In the genomic region with DNA sequence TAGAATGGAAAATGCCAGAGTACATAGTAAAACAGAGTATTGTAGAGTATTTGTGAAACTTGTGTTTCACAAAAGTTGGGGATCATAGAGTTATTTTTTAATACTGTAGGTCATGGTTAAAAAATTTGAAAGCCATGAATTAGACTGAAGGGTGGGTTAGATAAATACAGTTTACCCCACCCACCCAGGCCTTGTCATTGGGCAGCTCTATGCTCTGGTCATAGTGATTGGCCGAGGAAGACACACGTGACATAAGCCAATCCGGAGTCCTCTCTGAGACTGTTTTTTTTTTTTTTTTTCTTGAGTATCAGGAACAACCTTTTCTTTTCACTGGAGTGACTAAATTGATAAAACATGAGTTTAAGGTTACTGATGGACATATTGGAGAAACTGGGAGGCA, we compare ENCODE assay signal across 27 cellular contexts.
"Had no signal": no experiment of that assay in that cellular context is flagged by ENCODE, and none has a peak within 500 bp of the region (broad histone marks: within the 10 kb centered on the region; RNA-seq: fewer than 3 reads in every experiment).

No MANE protein-coding gene starts in this region.

- DNase-seq: immature natural killer cell; kidney; left colon; left lung; lower lobe of right lung; mammary epithelial cell; mesendoderm; naive B cell; natural killer cell; nephron progenitor cell; occipital lobe; right lobe of liver; stimulated activated CD4-positive, alpha-beta T cell treated with anti-CD3 and anti-CD28 coated beads, Interleukin-12 subunit alpha, Interleukin-12 subunit beta, amount 100 ng/mL, for 4 hours; stimulated activated CD4-positive, alpha-beta T cell treated with anti-CD3 and anti-CD28 coated beads, Interleukin-15, amount 100 ng/mL, for 24 hours; stimulated activated CD4-positive, alpha-beta T cell treated with anti-CD3 and anti-CD28 coated beads, Interleukin-2, amount 100 ng/mL, for 24 hours; stimulated activated CD4-positive, alpha-beta T cell treated with anti-CD3 and anti-CD28 coated beads, Interleukin-4, amount 100 ng/mL, for 1 hour; stimulated activated naive CD4-positive, alpha-beta T cell; transverse colon; upper lobe of left lung had no signal

- H3K9me3 ChIP-seq: left lung, lower lobe of right lung, neutrophil, right atrium auricular region, right lobe of liver, thyroid gland, transverse colon, upper lobe of left lung, vagina had no signal

- H3K27me3 ChIP-seq: neural progenitor cell, right atrium auricular region, thyroid gland, upper lobe of left lung, vagina had no signal

- H3K9ac ChIP-seq: neural progenitor cell, parathyroid adenoma had no signal

- H3K36me3 ChIP-seq: left lung, lower lobe of right lung, neural progenitor cell, neutrophil, right atrium auricular region, right lobe of liver, thyroid gland, transverse colon, upper lobe of left lung, vagina had no signal

- H2AFZ ChIP-seq: neural progenitor cell, parathyroid adenoma had no signal

- H3K27ac ChIP-seq: left lung, lower lobe of right lung, neural progenitor cell, neutrophil, parathyroid adenoma, right atrium auricular region, right lobe of liver, skin epidermis, thyroid gland, transverse colon, upper lobe of left lung, vagina had no signal

- H3K4me1 ChIP-seq: left lung, lower lobe of right lung, neural progenitor cell, parathyroid adenoma, right atrium auricular region, transverse colon, upper lobe of left lung, vagina had no signal

- H3K4me2 ChIP-seq: neural progenitor cell had no signal

- ATAC-seq: left colon; left lung; lower lobe of right lung; natural killer cell; stimulated activated effector memory CD8-positive, alpha-beta T cell treated with anti-CD3 and anti-CD28 coated beads, Interleukin-12 subunit alpha, Interleukin-12 subunit beta, amount 100 ng/mL, for 72 hours had no signal

- H3K79me2 ChIP-seq: parathyroid adenoma had no signal

- H3K4me3 ChIP-seq: left lung, lower lobe of right lung, neural progenitor cell, right atrium auricular region, right lobe of liver, skin epidermis, thyroid gland, transverse colon, upper lobe of left lung, vagina had no signal
